1 cellular context compared by ENCODE assay signal in genomic region chr3:38643592-38643991, GRCh38.
TF ChIP-seq lines count a peak whose summit lies in the region.

No MANE protein-coding gene starts in this region.

TF ChIP-seq in H1, 55 proteins besides CTCF, POLR2A, EP300 and RAD21 (continued from another document):
- no peak for TF ChIP-seq NANOG (IDR thresholded peaks at IDR 0.05; ENCODE audit: insufficient read depth, low read depth, low read length, poor library complexity, severe bottlenecking)
- no peak for TF ChIP-seq SRF (IDR thresholded peaks at IDR 0.05; ENCODE audit: low read depth, low read length)
